In the genomic region with DNA sequence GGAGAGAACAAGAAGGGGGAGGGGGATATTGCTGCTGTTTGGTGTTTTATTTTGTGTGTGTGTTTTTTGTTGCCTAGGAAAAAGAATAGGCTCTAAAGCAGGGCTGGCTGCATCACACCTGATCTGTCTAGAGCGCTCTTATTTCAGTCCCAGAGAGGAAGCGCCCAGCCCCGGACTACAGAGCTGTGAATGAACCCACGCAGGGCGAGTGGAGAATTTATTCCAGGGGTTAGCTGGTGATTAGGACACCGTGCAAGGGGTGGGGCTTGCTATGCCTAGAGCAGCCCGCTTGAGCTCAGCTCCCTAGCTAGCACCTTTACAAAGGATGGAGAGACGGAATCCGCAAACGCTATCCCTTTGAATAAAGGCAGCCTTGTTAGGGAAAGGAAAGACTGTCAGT, we compare ENCODE assay signal across 9 cellular contexts. TPM values are rescaled to one million over a fixed set of nuclear protein-coding genes. Genes with fewer than 3 reads are reported as not detected.
DNase-seq lines count a peak whose midpoint lies in the region; ATAC-seq and TF ChIP-seq lines count a peak whose summit lies in the region.
"Had no signal": no experiment of that assay in that cellular context is flagged by ENCODE, and none has a peak within 500 bp of the region (broad histone marks: within the 10 kb centered on the region; RNA-seq: fewer than 3 reads in every experiment).

No MANE protein-coding gene starts in this region.

- WGBS in GM23248 (ENCODE audit: low coverage in 1 of 2, low lambda C conversion rate in 2 of 2, missing lambda C conversion rate in 2 of 2), 2 experiments = 2 to 3% methylated on average over 10 of the region's 10 CpGs

- in situ Hi-C loops in GM23248 (cut with MboI) = no loop called here

- no peak for ATAC-seq in GM18505 (IDR thresholded peaks at IDR 0.05; ENCODE audit: unreplicated experiment)
- no peak for ATAC-seq in HG02763 (IDR thresholded peaks at IDR 0.05; ENCODE audit: unreplicated experiment)

- H3K9ac ChIP-seq in GM23248 = peak overlapping the region; percentile 62; the same call in 1 of the 2 replicates

- peak overlapping the region; percentile 83 for H3K4me2 ChIP-seq in GM23248 (ENCODE audit: unreplicated experiment)

- H3K27me3 ChIP-seq in GM23248 (replicated peaks; ENCODE audit: insufficient read depth) = no peaks in the 10 kb centered on the region

- H4K20me1 ChIP-seq in GM23248 (ENCODE audit: insufficient read depth) = no peaks in the 10 kb centered on the region

- H3K4me1 ChIP-seq in GM23248 (ENCODE audit: insufficient read depth) = peaks cover 6% of the 10 kb centered on the region; the same call in 1 of the 2 replicates

- H3K27ac ChIP-seq in GM23248 = no peak overlapping the region
- peak overlapping the region; percentile 96 for H3K27ac ChIP-seq in caudate nucleus (ENCODE audit: low read depth, low read length)
- H3K27ac ChIP-seq in skin epidermis = peak overlapping the region in 20 of 21 experiments; percentile 56 to 95 (median 82)

- H3K4me3 ChIP-seq in GM23248 (peak overlapping the region; percentile 79), skin epidermis (peak overlapping the region; percentile 25 to 58 (median 41))

- H3F3A ChIP-seq in GM23248 (ENCODE audit: insufficient read depth) = peaks cover 6% of the 10 kb centered on the region; the same call in 1 of the 2 replicates

- DNase-seq in GM23248 (peak; percentile 77), NCI-H460 (ENCODE audit: extremely low read depth, low read depth) (peak; percentile 21), caudate nucleus (lab: John Stamatoyannopoulos, UW) (peak in 57 of 61 donors; percentile 5 to 80 (median 53)), islet precursor cell (peak; percentile 74), Kasumi-1 (lab: John Stamatoyannopoulos, UW) (no peak)

- no peaks in the 10 kb centered on the region for H3K9me3 ChIP-seq in GM23248 (ENCODE audit: low read depth)

- H3K9me2 ChIP-seq in GM23248 (ENCODE audit: insufficient read depth) = no peaks in the 10 kb centered on the region

- no peak for TF ChIP-seq POLR2A in GM18505 (IDR thresholded peaks at IDR 0.05; ENCODE audit: borderline replicate concordance, extremely low read depth, insufficient read depth, insufficient read length)

- H3K79me2 ChIP-seq in GM23248 (ENCODE audit: insufficient read depth) = no peaks in the 10 kb centered on the region

- no peaks in the 10 kb centered on the region for H3K36me3 ChIP-seq in GM23248 (ENCODE audit: low read depth)

- H2AFZ ChIP-seq in GM23248 = peak overlapping the region; percentile 90

RNA-seq across cellular contexts. Expression of a gene that starts 0.6 kb away (rescaled TPM):
- 0.51 and 0.54 TPM in 2 replicates for total RNA-seq in GM23248 (2014; rRNA removed; shearing (Covaris generic))
- 0.56 and 0.80 TPM in 2 replicates for polyA plus RNA-seq in GM23248 (2016; fragmentation: Nextera tagmentation; extraction: Ambion mirVana)
- 0.09 and 0.10 TPM in 2 replicates for total RNA-seq in NCI-H460 (2014; rRNA removed; shearing (Covaris generic))
- not detected in 2 replicates for polyA plus RNA-seq in NCI-H460 (2014; cell fraction: nucleus; rRNA removed)
- total RNA-seq: T-helper 2 cell treated with Interferon-gamma antibody and Interleukin-4, amounts not matched to agents 100 ng/mL and 5 ng/mL, for 36 hours had no signal

Comparison
In these comparisons a context has a peak if more than half of its experiments do, and no peak if none do; other contexts are left out.
1. DNase-seq: peak in GM23248 (single experiment), NCI-H460 (single experiment), caudate nucleus (57 of 61) and islet precursor cell (single experiment); none in Kasumi-1 (0 of 2).